Comparison of ENCODE assay signal across 1 cellular context in the genomic region with DNA sequence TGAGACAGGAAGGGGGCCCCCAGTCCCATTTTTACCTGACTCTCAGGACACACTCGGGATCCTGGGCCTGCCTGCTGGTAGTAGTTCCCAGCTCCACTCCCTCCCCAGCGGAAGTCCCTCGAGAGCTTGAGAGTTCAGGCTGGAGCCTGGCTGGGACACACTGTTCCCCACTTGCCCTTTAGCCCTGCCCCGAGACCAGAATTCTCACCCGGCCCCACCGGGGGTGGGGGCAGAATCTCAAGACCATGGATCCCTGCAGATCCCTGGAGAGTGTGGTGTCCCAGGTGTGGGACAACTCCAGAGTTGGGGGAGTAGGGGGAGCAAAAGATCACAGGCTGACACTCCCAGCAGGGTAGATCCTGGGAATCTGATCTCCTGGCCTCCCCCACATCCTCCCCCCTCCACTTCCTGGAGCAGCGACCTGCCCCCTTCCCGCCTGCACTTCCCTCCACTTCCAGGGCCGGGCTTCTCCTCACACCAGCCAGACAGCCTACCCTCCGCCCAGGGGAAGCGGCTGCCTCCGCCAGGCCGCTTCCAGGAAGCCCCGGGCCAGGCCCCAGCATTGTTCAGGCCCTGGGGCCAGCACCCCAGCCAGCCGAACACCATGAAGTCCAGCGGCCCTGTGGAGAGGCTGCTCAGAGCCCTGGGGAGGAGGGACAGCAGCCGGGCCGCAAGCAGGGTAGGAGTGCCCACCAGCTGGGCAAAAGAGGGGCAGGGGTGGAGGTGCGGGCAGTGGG.
A peak's percentile ranks its signal among the peaks of the same experiment; 100 is the strongest.
TF ChIP-seq lines count a peak whose summit lies in the region.

A gene with protein sequence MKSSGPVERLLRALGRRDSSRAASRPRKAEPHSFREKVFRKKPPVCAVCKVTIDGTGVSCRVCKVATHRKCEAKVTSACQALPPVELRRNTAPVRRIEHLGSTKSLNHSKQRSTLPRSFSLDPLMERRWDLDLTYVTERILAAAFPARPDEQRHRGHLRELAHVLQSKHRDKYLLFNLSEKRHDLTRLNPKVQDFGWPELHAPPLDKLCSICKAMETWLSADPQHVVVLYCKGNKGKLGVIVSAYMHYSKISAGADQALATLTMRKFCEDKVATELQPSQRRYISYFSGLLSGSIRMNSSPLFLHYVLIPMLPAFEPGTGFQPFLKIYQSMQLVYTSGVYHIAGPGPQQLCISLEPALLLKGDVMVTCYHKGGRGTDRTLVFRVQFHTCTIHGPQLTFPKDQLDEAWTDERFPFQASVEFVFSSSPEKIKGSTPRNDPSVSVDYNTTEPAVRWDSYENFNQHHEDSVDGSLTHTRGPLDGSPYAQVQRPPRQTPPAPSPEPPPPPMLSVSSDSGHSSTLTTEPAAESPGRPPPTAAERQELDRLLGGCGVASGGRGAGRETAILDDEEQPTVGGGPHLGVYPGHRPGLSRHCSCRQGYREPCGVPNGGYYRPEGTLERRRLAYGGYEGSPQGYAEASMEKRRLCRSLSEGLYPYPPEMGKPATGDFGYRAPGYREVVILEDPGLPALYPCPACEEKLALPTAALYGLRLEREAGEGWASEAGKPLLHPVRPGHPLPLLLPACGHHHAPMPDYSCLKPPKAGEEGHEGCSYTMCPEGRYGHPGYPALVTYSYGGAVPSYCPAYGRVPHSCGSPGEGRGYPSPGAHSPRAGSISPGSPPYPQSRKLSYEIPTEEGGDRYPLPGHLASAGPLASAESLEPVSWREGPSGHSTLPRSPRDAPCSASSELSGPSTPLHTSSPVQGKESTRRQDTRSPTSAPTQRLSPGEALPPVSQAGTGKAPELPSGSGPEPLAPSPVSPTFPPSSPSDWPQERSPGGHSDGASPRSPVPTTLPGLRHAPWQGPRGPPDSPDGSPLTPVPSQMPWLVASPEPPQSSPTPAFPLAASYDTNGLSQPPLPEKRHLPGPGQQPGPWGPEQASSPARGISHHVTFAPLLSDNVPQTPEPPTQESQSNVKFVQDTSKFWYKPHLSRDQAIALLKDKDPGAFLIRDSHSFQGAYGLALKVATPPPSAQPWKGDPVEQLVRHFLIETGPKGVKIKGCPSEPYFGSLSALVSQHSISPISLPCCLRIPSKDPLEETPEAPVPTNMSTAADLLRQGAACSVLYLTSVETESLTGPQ (N-terminal part only) (plus strand): TSS at position 484 of the 737 bp plus-strand sequence. CDS start 121 bp downstream, at position 605.

TF ChIP-seq in HEK293, 187 proteins besides CTCF, POLR2A, EP300 and RAD21 (continued from another document and continues in another):
- TF ChIP-seq, protein P1, sequence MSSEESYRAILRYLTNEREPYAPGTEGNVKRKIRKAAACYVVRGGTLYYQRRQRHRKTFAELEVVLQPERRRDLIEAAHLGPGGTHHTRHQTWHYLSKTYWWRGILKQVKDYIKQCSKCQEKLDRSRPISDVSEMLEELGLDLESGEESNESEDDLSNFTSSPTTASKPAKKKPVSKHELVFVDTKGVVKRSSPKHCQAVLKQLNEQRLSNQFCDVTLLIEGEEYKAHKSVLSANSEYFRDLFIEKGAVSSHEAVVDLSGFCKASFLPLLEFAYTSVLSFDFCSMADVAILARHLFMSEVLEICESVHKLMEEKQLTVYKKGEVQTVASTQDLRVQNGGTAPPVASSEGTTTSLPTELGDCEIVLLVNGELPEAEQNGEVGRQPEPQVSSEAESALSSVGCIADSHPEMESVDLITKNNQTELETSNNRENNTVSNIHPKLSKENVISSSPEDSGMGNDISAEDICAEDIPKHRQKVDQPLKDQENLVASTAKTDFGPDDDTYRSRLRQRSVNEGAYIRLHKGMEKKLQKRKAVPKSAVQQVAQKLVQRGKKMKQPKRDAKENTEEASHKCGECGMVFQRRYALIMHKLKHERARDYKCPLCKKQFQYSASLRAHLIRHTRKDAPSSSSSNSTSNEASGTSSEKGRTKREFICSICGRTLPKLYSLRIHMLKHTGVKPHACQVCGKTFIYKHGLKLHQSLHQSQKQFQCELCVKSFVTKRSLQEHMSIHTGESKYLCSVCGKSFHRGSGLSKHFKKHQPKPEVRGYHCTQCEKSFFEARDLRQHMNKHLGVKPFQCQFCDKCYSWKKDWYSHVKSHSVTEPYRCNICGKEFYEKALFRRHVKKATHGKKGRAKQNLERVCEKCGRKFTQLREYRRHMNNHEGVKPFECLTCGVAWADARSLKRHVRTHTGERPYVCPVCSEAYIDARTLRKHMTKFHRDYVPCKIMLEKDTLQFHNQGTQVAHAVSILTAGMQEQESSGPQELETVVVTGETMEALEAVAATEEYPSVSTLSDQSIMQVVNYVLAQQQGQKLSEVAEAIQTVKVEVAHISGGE (tag by site-specific recombination; conservative IDR thresholded peaks at IDR 0.05; ENCODE audit: low read depth) = no peak; the same call in none of the 2 replicates
- TF ChIP-seq, protein P2, sequence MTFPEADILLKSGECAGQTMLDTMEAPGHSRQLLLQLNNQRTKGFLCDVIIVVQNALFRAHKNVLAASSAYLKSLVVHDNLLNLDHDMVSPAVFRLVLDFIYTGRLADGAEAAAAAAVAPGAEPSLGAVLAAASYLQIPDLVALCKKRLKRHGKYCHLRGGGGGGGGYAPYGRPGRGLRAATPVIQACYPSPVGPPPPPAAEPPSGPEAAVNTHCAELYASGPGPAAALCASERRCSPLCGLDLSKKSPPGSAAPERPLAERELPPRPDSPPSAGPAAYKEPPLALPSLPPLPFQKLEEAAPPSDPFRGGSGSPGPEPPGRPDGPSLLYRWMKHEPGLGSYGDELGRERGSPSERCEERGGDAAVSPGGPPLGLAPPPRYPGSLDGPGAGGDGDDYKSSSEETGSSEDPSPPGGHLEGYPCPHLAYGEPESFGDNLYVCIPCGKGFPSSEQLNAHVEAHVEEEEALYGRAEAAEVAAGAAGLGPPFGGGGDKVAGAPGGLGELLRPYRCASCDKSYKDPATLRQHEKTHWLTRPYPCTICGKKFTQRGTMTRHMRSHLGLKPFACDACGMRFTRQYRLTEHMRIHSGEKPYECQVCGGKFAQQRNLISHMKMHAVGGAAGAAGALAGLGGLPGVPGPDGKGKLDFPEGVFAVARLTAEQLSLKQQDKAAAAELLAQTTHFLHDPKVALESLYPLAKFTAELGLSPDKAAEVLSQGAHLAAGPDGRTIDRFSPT (tag by site-specific recombination; IDR thresholded peaks at IDR 0.05) = peak; percentile 23; the same call in 1 of the 2 replicates
- TF ChIP-seq ZNF776 (tag by site-specific recombination; IDR thresholded peaks at IDR 0.05; ENCODE audit: borderline replicate concordance) = no peak
- no peak for TF ChIP-seq GFI1B (tag by site-specific recombination; IDR thresholded peaks at IDR 0.05)
- no peak for TF ChIP-seq ZNF558 (tag by site-specific recombination; IDR thresholded peaks at IDR 0.05)
- TF ChIP-seq, protein P3, sequence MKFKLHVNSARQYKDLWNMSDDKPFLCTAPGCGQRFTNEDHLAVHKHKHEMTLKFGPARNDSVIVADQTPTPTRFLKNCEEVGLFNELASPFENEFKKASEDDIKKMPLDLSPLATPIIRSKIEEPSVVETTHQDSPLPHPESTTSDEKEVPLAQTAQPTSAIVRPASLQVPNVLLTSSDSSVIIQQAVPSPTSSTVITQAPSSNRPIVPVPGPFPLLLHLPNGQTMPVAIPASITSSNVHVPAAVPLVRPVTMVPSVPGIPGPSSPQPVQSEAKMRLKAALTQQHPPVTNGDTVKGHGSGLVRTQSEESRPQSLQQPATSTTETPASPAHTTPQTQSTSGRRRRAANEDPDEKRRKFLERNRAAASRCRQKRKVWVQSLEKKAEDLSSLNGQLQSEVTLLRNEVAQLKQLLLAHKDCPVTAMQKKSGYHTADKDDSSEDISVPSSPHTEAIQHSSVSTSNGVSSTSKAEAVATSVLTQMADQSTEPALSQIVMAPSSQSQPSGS (tag by site-specific recombination; IDR thresholded peaks at IDR 0.05; ENCODE audit: low read depth) = no peak
- TF ChIP-seq, protein P4, sequence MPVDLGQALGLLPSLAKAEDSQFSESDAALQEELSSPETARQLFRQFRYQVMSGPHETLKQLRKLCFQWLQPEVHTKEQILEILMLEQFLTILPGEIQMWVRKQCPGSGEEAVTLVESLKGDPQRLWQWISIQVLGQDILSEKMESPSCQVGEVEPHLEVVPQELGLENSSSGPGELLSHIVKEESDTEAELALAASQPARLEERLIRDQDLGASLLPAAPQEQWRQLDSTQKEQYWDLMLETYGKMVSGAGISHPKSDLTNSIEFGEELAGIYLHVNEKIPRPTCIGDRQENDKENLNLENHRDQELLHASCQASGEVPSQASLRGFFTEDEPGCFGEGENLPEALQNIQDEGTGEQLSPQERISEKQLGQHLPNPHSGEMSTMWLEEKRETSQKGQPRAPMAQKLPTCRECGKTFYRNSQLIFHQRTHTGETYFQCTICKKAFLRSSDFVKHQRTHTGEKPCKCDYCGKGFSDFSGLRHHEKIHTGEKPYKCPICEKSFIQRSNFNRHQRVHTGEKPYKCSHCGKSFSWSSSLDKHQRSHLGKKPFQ (tag by site-specific recombination; IDR thresholded peaks at IDR 0.05) = 0 out of 2 replicates have a peak, but pooled peaks have one; percentile 23
- TF ChIP-seq, protein P5, sequence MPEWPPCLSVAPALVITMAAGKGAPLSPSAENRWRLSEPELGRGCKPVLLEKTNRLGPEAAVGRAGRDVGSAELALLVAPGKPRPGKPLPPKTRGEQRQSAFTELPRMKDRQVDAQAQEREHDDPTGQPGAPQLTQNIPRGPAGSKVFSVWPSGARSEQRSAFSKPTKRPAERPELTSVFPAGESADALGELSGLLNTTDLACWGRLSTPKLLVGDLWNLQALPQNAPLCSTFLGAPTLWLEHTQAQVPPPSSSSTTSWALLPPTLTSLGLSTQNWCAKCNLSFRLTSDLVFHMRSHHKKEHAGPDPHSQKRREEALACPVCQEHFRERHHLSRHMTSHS (tag by site-specific recombination; IDR thresholded peaks at IDR 0.05) = no peak
- TF ChIP-seq MYNN (tag by site-specific recombination; IDR thresholded peaks at IDR 0.05; ENCODE audit: borderline replicate concordance) = 0 out of 2 replicates have a peak, but pooled peaks have one; percentile 10
- TF ChIP-seq ZNF175 (tag by site-specific recombination; IDR thresholded peaks at IDR 0.05) = no peak
- no peak for TF ChIP-seq ZNF707 (tag by site-specific recombination; IDR thresholded peaks at IDR 0.05)
- TF ChIP-seq, protein P6, sequence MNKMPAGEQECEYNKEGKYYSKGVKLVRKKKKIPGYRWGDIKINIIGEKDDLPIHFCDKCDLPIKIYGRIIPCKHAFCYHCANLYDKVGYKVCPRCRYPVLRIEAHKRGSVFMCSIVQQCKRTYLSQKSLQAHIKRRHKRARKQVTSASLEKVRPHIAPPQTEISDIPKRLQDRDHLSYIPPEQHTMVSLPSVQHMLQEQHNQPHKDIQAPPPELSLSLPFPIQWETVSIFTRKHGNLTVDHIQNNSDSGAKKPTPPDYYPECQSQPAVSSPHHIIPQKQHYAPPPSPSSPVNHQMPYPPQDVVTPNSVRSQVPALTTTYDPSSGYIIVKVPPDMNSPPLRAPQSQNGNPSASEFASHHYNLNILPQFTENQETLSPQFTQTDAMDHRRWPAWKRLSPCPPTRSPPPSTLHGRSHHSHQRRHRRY (tag by site-specific recombination; IDR thresholded peaks at IDR 0.05) = no peak
- no peak for TF ChIP-seq OSR2 (tag by site-specific recombination; IDR thresholded peaks at IDR 0.05)
- no peak for TF ChIP-seq ZNF658 (tag by site-specific recombination; IDR thresholded peaks at IDR 0.05)
- no peak for TF ChIP-seq ZNF354C (tag by site-specific recombination; IDR thresholded peaks at IDR 0.05; ENCODE audit: borderline replicate concordance, low read depth)
- no peak for TF ChIP-seq ZNF184 (tag by site-specific recombination; IDR thresholded peaks at IDR 0.05)
- no peak for TF ChIP-seq ZNF626 (tag by site-specific recombination; IDR thresholded peaks at IDR 0.05)
- TF ChIP-seq, protein P7, sequence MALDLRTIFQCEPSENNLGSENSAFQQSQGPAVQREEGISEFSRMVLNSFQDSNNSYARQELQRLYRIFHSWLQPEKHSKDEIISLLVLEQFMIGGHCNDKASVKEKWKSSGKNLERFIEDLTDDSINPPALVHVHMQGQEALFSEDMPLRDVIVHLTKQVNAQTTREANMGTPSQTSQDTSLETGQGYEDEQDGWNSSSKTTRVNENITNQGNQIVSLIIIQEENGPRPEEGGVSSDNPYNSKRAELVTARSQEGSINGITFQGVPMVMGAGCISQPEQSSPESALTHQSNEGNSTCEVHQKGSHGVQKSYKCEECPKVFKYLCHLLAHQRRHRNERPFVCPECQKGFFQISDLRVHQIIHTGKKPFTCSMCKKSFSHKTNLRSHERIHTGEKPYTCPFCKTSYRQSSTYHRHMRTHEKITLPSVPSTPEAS (tag by site-specific recombination; IDR thresholded peaks at IDR 0.05) = no peak
- no peak for TF ChIP-seq ZNF19 (tag by site-specific recombination; IDR thresholded peaks at IDR 0.05; ENCODE audit: low read depth)
- no peak for TF ChIP-seq KLF16 (tag by site-specific recombination; IDR thresholded peaks at IDR 0.05)
- TF ChIP-seq ZNF391 (tag by site-specific recombination; IDR thresholded peaks at IDR 0.05; ENCODE audit: borderline replicate concordance, low read depth) = no peak; the same call in 1 of the 2 replicates
- TF ChIP-seq, protein P8, sequence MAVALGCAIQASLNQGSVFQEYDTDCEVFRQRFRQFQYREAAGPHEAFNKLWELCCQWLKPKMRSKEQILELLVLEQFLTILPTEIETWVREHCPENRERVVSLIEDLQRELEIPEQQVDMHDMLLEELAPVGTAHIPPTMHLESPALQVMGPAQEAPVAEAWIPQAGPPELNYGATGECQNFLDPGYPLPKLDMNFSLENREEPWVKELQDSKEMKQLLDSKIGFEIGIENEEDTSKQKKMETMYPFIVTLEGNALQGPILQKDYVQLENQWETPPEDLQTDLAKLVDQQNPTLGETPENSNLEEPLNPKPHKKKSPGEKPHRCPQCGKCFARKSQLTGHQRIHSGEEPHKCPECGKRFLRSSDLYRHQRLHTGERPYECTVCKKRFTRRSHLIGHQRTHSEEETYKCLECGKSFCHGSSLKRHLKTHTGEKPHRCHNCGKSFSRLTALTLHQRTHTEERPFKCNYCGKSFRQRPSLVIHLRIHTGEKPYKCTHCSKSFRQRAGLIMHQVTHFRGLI (tag by site-specific recombination; IDR thresholded peaks at IDR 0.05) = no peak
- peak; percentile 92 for TF ChIP-seq WT1 (tag by site-specific recombination; IDR thresholded peaks at IDR 0.05)
- TF ChIP-seq ZBTB7A (tag by site-specific recombination; IDR thresholded peaks at IDR 0.05; ENCODE audit: low read depth) = no peak
- no peak; the same call in 1 of the 2 replicates for TF ChIP-seq KLF8 (tag by site-specific recombination; IDR thresholded peaks at IDR 0.05)
- TF ChIP-seq KLF10 (tag by site-specific recombination; IDR thresholded peaks at IDR 0.05) = peak; percentile 46; the same call in 1 of the 2 replicates
- TF ChIP-seq ZFP3 (tag by site-specific recombination; IDR thresholded peaks at IDR 0.05; ENCODE audit: low read depth) = no peak
- peak; percentile 85 for TF ChIP-seq GLIS2 (tag by site-specific recombination; IDR thresholded peaks at IDR 0.05)
- TF ChIP-seq ZNF473 (tag by site-specific recombination; IDR thresholded peaks at IDR 0.05) = no peak
- no peak for TF ChIP-seq TCF7L2 (IDR thresholded peaks at IDR 0.05; ENCODE audit: borderline replicate concordance, low read depth, low read length)
- no peak for TF ChIP-seq ZNF768 (tag by site-specific recombination; IDR thresholded peaks at IDR 0.05)
- no peak for TF ChIP-seq ZNF521 (tag by site-specific recombination; IDR thresholded peaks at IDR 0.05)
- TF ChIP-seq ZSCAN23 (tag by site-specific recombination; IDR thresholded peaks at IDR 0.05) = no peak
- TF ChIP-seq ZNF223 (tag by site-specific recombination; IDR thresholded peaks at IDR 0.05) = no peak
- TF ChIP-seq MZF1 (tag by site-specific recombination; IDR thresholded peaks at IDR 0.05; ENCODE audit: borderline replicate concordance) = peak; percentile 74
- no peak for TF ChIP-seq ZNF121 (tag by site-specific recombination; IDR thresholded peaks at IDR 0.05)
